ENCODE assay signal across 1 cellular context in genomic region chr10:5737352-5737751, GRCh38.
TF ChIP-seq lines count a peak whose summit lies in the region.

No MANE protein-coding gene starts in this region.

TF ChIP-seq in GM12878, 131 proteins besides CTCF, POLR2A, EP300 and RAD21:
- no peak for TF ChIP-seq SMAD1 (IDR thresholded peaks at IDR 0.05; ENCODE audit: low read depth, partially characterized antibody)
- TF ChIP-seq TCF3 (IDR thresholded peaks at IDR 0.05; ENCODE audit: borderline replicate concordance, insufficient read depth, low read depth, low read length): no peak
- no peak for TF ChIP-seq ZNF687 (IDR thresholded peaks at IDR 0.05)
- no peak for TF ChIP-seq HDAC2 (IDR thresholded peaks at IDR 0.05)
- TF ChIP-seq TBL1XR1 (IDR thresholded peaks at IDR 0.05; ENCODE audit: low read depth, low read length): no peak
- no peak for TF ChIP-seq ZNF274 (IDR thresholded peaks at IDR 0.05; ENCODE audit: insufficient read depth, insufficient read length)
- TF ChIP-seq POU2F2 (IDR thresholded peaks at IDR 0.05; ENCODE audit: borderline replicate concordance, low read depth, low read length): no peak
- no peak for TF ChIP-seq HCFC1 (IDR thresholded peaks at IDR 0.05; ENCODE audit: low read length)
- TF ChIP-seq FOXM1 (IDR thresholded peaks at IDR 0.05; ENCODE audit: low read depth, low read length): no peak
- TF ChIP-seq JUNB (IDR thresholded peaks at IDR 0.05): no peak
- TF ChIP-seq TCF12 (IDR thresholded peaks at IDR 0.05; ENCODE audit: low read depth, low read length): no peak
- no peak for TF ChIP-seq BACH1 (IDR thresholded peaks at IDR 0.05; ENCODE audit: borderline replicate concordance)
- TF ChIP-seq SIN3A (IDR thresholded peaks at IDR 0.05; ENCODE audit: low read depth, low read length): no peak
- TF ChIP-seq, protein P1, sequence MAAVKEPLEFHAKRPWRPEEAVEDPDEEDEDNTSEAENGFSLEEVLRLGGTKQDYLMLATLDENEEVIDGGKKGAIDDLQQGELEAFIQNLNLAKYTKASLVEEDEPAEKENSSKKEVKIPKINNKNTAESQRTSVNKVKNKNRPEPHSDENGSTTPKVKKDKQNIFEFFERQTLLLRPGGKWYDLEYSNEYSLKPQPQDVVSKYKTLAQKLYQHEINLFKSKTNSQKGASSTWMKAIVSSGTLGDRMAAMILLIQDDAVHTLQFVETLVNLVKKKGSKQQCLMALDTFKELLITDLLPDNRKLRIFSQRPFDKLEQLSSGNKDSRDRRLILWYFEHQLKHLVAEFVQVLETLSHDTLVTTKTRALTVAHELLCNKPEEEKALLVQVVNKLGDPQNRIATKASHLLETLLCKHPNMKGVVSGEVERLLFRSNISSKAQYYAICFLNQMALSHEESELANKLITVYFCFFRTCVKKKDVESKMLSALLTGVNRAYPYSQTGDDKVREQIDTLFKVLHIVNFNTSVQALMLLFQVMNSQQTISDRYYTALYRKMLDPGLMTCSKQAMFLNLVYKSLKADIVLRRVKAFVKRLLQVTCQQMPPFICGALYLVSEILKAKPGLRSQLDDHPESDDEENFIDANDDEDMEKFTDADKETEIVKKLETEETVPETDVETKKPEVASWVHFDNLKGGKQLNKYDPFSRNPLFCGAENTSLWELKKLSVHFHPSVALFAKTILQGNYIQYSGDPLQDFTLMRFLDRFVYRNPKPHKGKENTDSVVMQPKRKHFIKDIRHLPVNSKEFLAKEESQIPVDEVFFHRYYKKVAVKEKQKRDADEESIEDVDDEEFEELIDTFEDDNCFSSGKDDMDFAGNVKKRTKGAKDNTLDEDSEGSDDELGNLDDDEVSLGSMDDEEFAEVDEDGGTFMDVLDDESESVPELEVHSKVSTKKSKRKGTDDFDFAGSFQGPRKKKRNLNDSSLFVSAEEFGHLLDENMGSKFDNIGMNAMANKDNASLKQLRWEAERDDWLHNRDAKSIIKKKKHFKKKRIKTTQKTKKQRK (IDR thresholded peaks at IDR 0.05; ENCODE audit: low read depth, low read length): no peak
- TF ChIP-seq YY1 (IDR thresholded peaks at IDR 0.05; ENCODE audit: low read depth, low read length): no peak
- no peak for TF ChIP-seq SUZ12 (IDR thresholded peaks at IDR 0.05; ENCODE audit: unreplicated experiment)
- no peak for TF ChIP-seq PML (IDR thresholded peaks at IDR 0.05; ENCODE audit: low read length)
- no peak for TF ChIP-seq SMAD5 (IDR thresholded peaks at IDR 0.05; ENCODE audit: low read depth)
